25 cellular contexts compared by ENCODE assay signal in genomic region chr9:557601-558201, GRCh38. TPM values are rescaled to one million over a fixed set of nuclear protein-coding genes. Genes with fewer than 3 reads are reported as not detected.
A peak's percentile ranks its signal among the peaks of the same experiment; 100 is the strongest.
DNase-seq lines count a peak whose midpoint lies in the region; ATAC-seq, FAIRE-seq and TF ChIP-seq lines count a peak whose summit lies in the region.
"Had no signal": no experiment of that assay in that cellular context is flagged by ENCODE, and none has a peak within 500 bp of the region (broad histone marks: within the 10 kb centered on the region; RNA-seq: fewer than 3 reads in every experiment).

No MANE protein-coding gene starts in this region.

- peak overlapping the region; percentile 43 for H3K4me2 ChIP-seq in A549

- peak in 1 of 2 experiments; percentile 58; a peak in 1 of 5 replicates for TF ChIP-seq EP300 in A549 (IDR thresholded peaks at IDR 0.05)

- peak overlapping the region; percentile 50 for H3K9ac ChIP-seq in endodermal cell (ENCODE audit: extremely low read depth, low read length, poor library complexity, severe bottlenecking)

- POLR2A ChIA-PET in A549 (lab: Yijun Ruan, JAX) = no interaction called here

- ATAC-seq in A549 = peak; percentile 96 to 97
- peak; percentile 74 to 78 for ATAC-seq in lower lobe of right lung
- ATAC-seq in stimulated activated naive CD8-positive, alpha-beta T cell treated with anti-CD3 and anti-CD28 coated beads, Interleukin-15, amount 100 ng/mL, for 72 hours = no peak
- ATAC-seq: activated CD8-positive, alpha-beta T cell treated with anti-CD3 and anti-CD28 coated beads, Interleukin-2, amount 10 ng/mL, durations not matched to agents 7 days and 5 days; activated naive CD4-positive, alpha-beta T cell treated with anti-CD3 and anti-CD28 coated beads, Interleukin-2, amount 50 U/mL, for 72 hours; body of pancreas; naive thymus-derived CD4-positive, alpha-beta T cell had no signal

- H3K27me3 Mint-ChIP-seq in endodermal cell (ENCODE audit: insufficient read depth) (no peaks in the 10 kb centered on the region), glutamatergic neuron (ENCODE audit: unreplicated experiment) (no peaks in the 10 kb centered on the region)
- peaks cover 7% of the 10 kb centered on the region for H3K27me3 Mint-ChIP-seq in stimulated activated naive CD8-positive, alpha-beta T cell treated with anti-CD3 and anti-CD28 coated beads, Interleukin-15, amount 100 ng/mL, for 72 hours

- H3K27ac ChIP-seq in A549 (peak overlapping the region; percentile 76 to 85), endodermal cell (ENCODE audit: low read depth, low read length) (peak overlapping the region; percentile 63), lower lobe of right lung (no peak overlapping the region)
- H3K27ac ChIP-seq: body of pancreas, colonic mucosa, testis had no signal

- H3K9me3 ChIP-seq in A549 (no peaks in the 10 kb centered on the region), MG63 (no peaks in the 10 kb centered on the region), endodermal cell (ENCODE audit: control insufficient read depth, low read length) (peaks cover 7% of the 10 kb centered on the region), lower lobe of right lung (no peaks in the 10 kb centered on the region)
- H3K9me3 ChIP-seq: body of pancreas, colonic mucosa, testis had no signal

- H3K36me3 ChIP-seq in MG63 (peaks cover 46% of the 10 kb centered on the region), endodermal cell (ENCODE audit: control insufficient read depth, insufficient read depth, low read length) (no peaks in the 10 kb centered on the region), lower lobe of right lung (no peaks in the 10 kb centered on the region)
- H3K36me3 ChIP-seq: colonic mucosa had no signal

- H3K4me3 ChIP-seq in A549 = no peak overlapping the region
- no peak overlapping the region for H3K4me3 ChIP-seq in MG63
- peak overlapping the region; percentile 30 for H3K4me3 ChIP-seq in endodermal cell (ENCODE audit: low read length)
- no peak overlapping the region for H3K4me3 ChIP-seq in lower lobe of right lung
- H3K4me3 ChIP-seq: body of pancreas, colonic mucosa, testis had no signal

- H3K4me3 Mint-ChIP-seq in endodermal cell (no peak overlapping the region), glutamatergic neuron (ENCODE audit: unreplicated experiment) (no peak overlapping the region)
- H3K4me3 Mint-ChIP-seq in stimulated activated naive CD8-positive, alpha-beta T cell treated with anti-CD3 and anti-CD28 coated beads, Interleukin-15, amount 100 ng/mL, for 72 hours = no peak overlapping the region
- H3K4me3 Mint-ChIP-seq: activated B cell treated with CpG ODN at 0.5 μM for 24 hours; activated CD8-positive, alpha-beta T cell treated with anti-CD3 and anti-CD28 coated beads, Interleukin-2, amount 10 ng/mL, durations not matched to agents 7 days and 5 days; CD4-positive, CD25-positive, alpha-beta regulatory T cell; naive thymus-derived CD4-positive, alpha-beta T cell; T-helper 1 cell treated with Interleukin-12 subunit alpha and Interleukin-12 subunit beta and Interleukin-4 antibody, amounts not matched to agents 30 μg/mL and 1 μg/mL, for 36 hours had no signal

- 16% methylated on average over 9 of the region's 9 CpGs for WGBS in A549 (ENCODE audit: missing lambda C conversion rate)
- WGBS in endodermal cell (ENCODE audit: insufficient coverage in 1 of 2, insufficient read length in 1 of 2), 2 experiments = 80 to 93% methylated on average over 3 to 7 of the region's 9 CpGs

- TF ChIP-seq RAD21 in A549 (conservative IDR thresholded peaks at IDR 0.05 in 1 of 2, IDR thresholded peaks at IDR 0.05 in 1 of 2) = no peak; a peak in 1 of 5 replicates

- H3K27me3 ChIP-seq in MG63 = no peaks in the 10 kb centered on the region
- H3K27me3 ChIP-seq in endodermal cell (ENCODE audit: control insufficient read depth, insufficient read depth, low read length, poor library complexity, severe bottlenecking) = no peaks in the 10 kb centered on the region
- H3K27me3 ChIP-seq in lower lobe of right lung (ENCODE audit: low read depth) = no peaks in the 10 kb centered on the region
- H3K27me3 ChIP-seq: body of pancreas, colonic mucosa, testis had no signal

- peak; percentile 91 for FAIRE-seq in A549 (lab: Jason Lieb, UNC)
- FAIRE-seq: endothelial cell of umbilical vein had no signal

- peak; percentile 68 to 91 for DNase-seq in A549 (ENCODE audit: low read depth in 1 of 2, low spot score in 1 of 2)
- DNase-seq in MG63 = peak; percentile 78
- peak; percentile 81 for DNase-seq in endodermal cell
- DNase-seq in lower lobe of right lung = no peak
- no peak for DNase-seq in AML-193 (lab: John Stamatoyannopoulos, UW)
- no peak for DNase-seq in stimulated activated naive CD4-positive, alpha-beta T cell (lab: John Stamatoyannopoulos, UW)
- no peak for DNase-seq in glutamatergic neuron
- DNase-seq in stimulated activated naive CD8-positive, alpha-beta T cell treated with anti-CD3 and anti-CD28 coated beads, Interleukin-15, amount 100 ng/mL, for 72 hours = no peak
- DNase-seq: activated B cell treated with CpG ODN at 0.5 μM for 24 hours; activated CD8-positive, alpha-beta T cell treated with anti-CD3 and anti-CD28 coated beads, Interleukin-2, amount 10 ng/mL, durations not matched to agents 7 days and 5 days; activated T-cell treated with anti-CD3 and anti-CD28 coated beads, Interleukin-2, amount 50 U/mL, for 48 hours; body of pancreas; CD4-positive, CD25-positive, alpha-beta regulatory T cell; colonic mucosa; DMS53; GOT3; naive thymus-derived CD4-positive, alpha-beta T cell; NCI-H2029; posterior cingulate gyrus; SIG-M5; stimulated activated CD8-positive, alpha-beta memory T cell treated with anti-CD3 and anti-CD28 coated beads, Interleukin-4, amount 100 ng/mL, for 48 hours; testis had no signal

- no peaks in the 10 kb centered on the region for H3K36me3 Mint-ChIP-seq in endodermal cell (ENCODE audit: low read depth)
- no peaks in the 10 kb centered on the region for H3K36me3 Mint-ChIP-seq in glutamatergic neuron (ENCODE audit: unreplicated experiment)
- H3K36me3 Mint-ChIP-seq: activated naive CD4-positive, alpha-beta T cell treated with anti-CD3 and anti-CD28 coated beads, Interleukin-2, amount 50 U/mL, for 72 hours; CD4-positive, CD25-positive, alpha-beta regulatory T cell; naive thymus-derived CD4-positive, alpha-beta T cell had no signal

- intact Hi-C loops in lower lobe of right lung (cut with DNase I) = no loop called here

- H3K9me3 Mint-ChIP-seq in endodermal cell = peaks cover 7% of the 10 kb centered on the region
- H3K9me3 Mint-ChIP-seq in glutamatergic neuron (ENCODE audit: unreplicated experiment) = peaks cover 1% of the 10 kb centered on the region
- H3K9me3 Mint-ChIP-seq in stimulated activated naive CD8-positive, alpha-beta T cell treated with anti-CD3 and anti-CD28 coated beads, Interleukin-15, amount 100 ng/mL, for 72 hours = no peaks in the 10 kb centered on the region
- H3K9me3 Mint-ChIP-seq: activated B cell treated with CpG ODN at 0.5 μM for 24 hours; activated naive CD4-positive, alpha-beta T cell treated with anti-CD3 and anti-CD28 coated beads, Interleukin-2, amount 50 U/mL, for 72 hours; naive thymus-derived CD4-positive, alpha-beta T cell; T-helper 1 cell treated with Interleukin-12 subunit alpha and Interleukin-12 subunit beta and Interleukin-4 antibody, amounts not matched to agents 30 μg/mL and 1 μg/mL, for 36 hours had no signal

- TF ChIP-seq POLR2A in A549 (IDR thresholded peaks at IDR 0.05; ENCODE audit: low read length) = no peak

- H3K4me1 ChIP-seq in A549 (peaks cover 68% of the 10 kb centered on the region), endodermal cell (ENCODE audit: control insufficient read depth, insufficient read depth, low read length) (peaks cover 4% of the 10 kb centered on the region), lower lobe of right lung (no peaks in the 10 kb centered on the region)
- H3K4me1 ChIP-seq: testis had no signal

- CTCF ChIA-PET in A549 (lab: Yijun Ruan, JAX) = interaction anchor here (0.6 to 2.0 kb wide), 7 partner anchors 12 to 249 kb away, joined by 3 to 4 read pairs (median 3); no protein-coding TSS in a partner anchor

- TF ChIP-seq CTCF in A549 (IDR thresholded peaks at IDR 0.05) = no peak
- no peak for TF ChIP-seq CTCF in endodermal cell (conservative IDR thresholded peaks at IDR 0.05)
- TF ChIP-seq CTCF in lower lobe of right lung (IDR thresholded peaks at IDR 0.05) = no peak
- TF ChIP-seq CTCF in glutamatergic neuron (IDR thresholded peaks at IDR 0.05; ENCODE audit: partially characterized antibody, unreplicated experiment) = no peak

- H3K27ac Mint-ChIP-seq in endodermal cell (peak overlapping the region; percentile 94), glutamatergic neuron (ENCODE audit: unreplicated experiment) (no peak overlapping the region)
- no peak overlapping the region for H3K27ac Mint-ChIP-seq in stimulated activated naive CD8-positive, alpha-beta T cell treated with anti-CD3 and anti-CD28 coated beads, Interleukin-15, amount 100 ng/mL, for 72 hours
- H3K27ac Mint-ChIP-seq: activated B cell treated with CpG ODN at 0.5 μM for 24 hours; activated CD8-positive, alpha-beta T cell treated with anti-CD3 and anti-CD28 coated beads, Interleukin-2, amount 10 ng/mL, durations not matched to agents 7 days and 5 days; activated naive CD4-positive, alpha-beta T cell treated with anti-CD3 and anti-CD28 coated beads, Interleukin-2, amount 50 U/mL, for 72 hours; CD4-positive, CD25-positive, alpha-beta regulatory T cell; T-helper 1 cell treated with Interleukin-12 subunit alpha and Interleukin-12 subunit beta and Interleukin-4 antibody, amounts not matched to agents 30 μg/mL and 1 μg/mL, for 36 hours had no signal

- H3K4me1 Mint-ChIP-seq in endodermal cell (peaks cover 50% of the 10 kb centered on the region), glutamatergic neuron (ENCODE audit: low read depth, unreplicated experiment) (no peaks in the 10 kb centered on the region)
- peaks cover 13% of the 10 kb centered on the region for H3K4me1 Mint-ChIP-seq in stimulated activated naive CD8-positive, alpha-beta T cell treated with anti-CD3 and anti-CD28 coated beads, Interleukin-15, amount 100 ng/mL, for 72 hours
- H3K4me1 Mint-ChIP-seq: activated B cell treated with CpG ODN at 0.5 μM for 24 hours had no signal

TF ChIP-seq in A549, 52 proteins besides CTCF, POLR2A, EP300 and RAD21 (continues in another document):
- TF ChIP-seq MAZ (IDR thresholded peaks at IDR 0.05; ENCODE audit: borderline replicate concordance, low read depth, low read length) (no peak), RARB (CRISPR knock-in tag; IDR thresholded peaks at IDR 0.05) (no peak), MAFK (IDR thresholded peaks at IDR 0.05; ENCODE audit: partially characterized antibody) (no peak), KDM5A (IDR thresholded peaks at IDR 0.05) (no peak)

RNA-seq across cellular contexts. Expression of gene KANK1, which starts 53.2 kb away (rescaled TPM):
- polyA plus RNA-seq in A549 (2011; rRNA removed) = 21.2 and 24.2 TPM in 2 replicates
- 11.9 and 12.5 TPM in 2 replicates for polyA plus RNA-seq in A549 (2012; cell fraction: cytosol; rRNA removed)
- polyA plus RNA-seq in A549 (2012; cell fraction: nucleus; rRNA removed) = 27.3 and 29.7 TPM in 2 replicates
- 12.0 to 14.9 TPM (median 14.7 TPM) in 3 replicates for polyA plus RNA-seq in A549 (2017; fragmentation: RNase III; extraction: RNeasy Plus Mini Kit Qiagen cat#74134 plus additional on column Dnase treatment)
- polyA minus RNA-seq in A549 (2011; rRNA and poly(A)+ RNA removed) = 38.2 and 52.2 TPM in 2 replicates
- 45.6 and 48.8 TPM in 2 replicates for total RNA-seq in MG63 (2014; rRNA removed; shearing (Covaris generic); ENCODE audit: low replicate concordance)
- 10 to 100 TPM; 29.4 to 42.7 TPM for total RNA-seq in endodermal cell
- polyA plus RNA-seq in endodermal cell (2013, experiment 1 of 2) = 11.8 TPM
- 11.0 TPM for polyA plus RNA-seq in endodermal cell (2013, experiment 2 of 2)
- total RNA-seq in lower lobe of right lung = 48.1 TPM
- 14.8 TPM for total RNA-seq in glutamatergic neuron (ENCODE audit: unreplicated experiment)

Comparison
In these comparisons a context has a peak if more than half of its experiments do, and no peak if none do; other contexts are left out.
1. DNase-seq: peak in A549 (2 of 2), MG63 (single experiment) and endodermal cell (single experiment); none in lower lobe of right lung (single experiment), AML-193 (0 of 2), stimulated activated naive CD4-positive, alpha-beta T cell (0 of 6), glutamatergic neuron (single experiment) and stimulated activated naive CD8-positive, alpha-beta T cell treated with anti-CD3 and anti-CD28 coated beads, Interleukin-15, amount 100 ng/mL, for 72 hours (0 of 2).